Comparison of ENCODE assay signal across 9 cellular contexts in the genomic region with DNA sequence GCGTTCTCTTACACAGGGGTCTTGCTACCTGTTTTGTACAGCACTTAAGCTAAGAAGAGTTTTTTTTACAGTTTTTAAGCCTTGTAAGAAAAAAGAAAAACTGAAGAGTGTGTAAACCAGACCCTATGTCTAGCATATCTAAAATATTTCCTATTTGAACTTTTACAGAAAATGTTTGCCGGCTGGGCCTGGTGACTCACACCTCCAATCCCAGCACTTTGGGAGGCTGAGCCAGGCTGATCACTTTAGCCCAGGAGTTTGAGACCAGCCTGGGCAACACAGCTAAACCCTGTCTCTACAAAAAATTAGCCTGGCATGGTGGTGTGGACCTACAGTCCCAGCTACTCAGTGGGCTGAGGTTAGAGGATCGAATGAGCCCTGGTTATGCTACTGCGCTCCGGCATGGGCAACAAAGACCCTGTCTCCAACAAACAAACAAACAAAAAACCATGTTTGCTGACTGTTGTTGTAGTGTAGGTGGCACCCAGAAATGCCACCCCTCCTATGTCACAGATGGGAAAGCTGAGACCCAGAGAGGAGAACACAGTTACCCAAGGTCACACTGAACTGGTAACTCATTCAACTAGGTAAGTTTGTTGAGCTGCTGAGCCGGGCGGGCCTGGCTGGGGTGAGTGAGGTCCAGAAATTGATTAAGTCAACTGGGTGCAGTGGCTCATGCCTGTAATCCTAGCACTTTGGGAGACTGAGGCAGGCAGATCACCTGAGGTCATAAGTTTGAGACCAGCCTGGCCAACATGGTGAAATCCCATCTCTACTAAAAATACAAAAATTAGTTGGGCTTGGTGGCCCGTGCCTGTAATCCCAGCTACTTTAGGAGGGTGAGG. TPM values are rescaled to one million over a fixed set of nuclear protein-coding genes. Genes with fewer than 3 reads are reported as not detected.
DNase-seq lines count a peak whose midpoint lies in the region; ATAC-seq and TF ChIP-seq lines count a peak whose summit lies in the region.
"Had no signal": no experiment of that assay in that cellular context is flagged by ENCODE, and none has a peak within 500 bp of the region (broad histone marks: within the 10 kb centered on the region; RNA-seq: fewer than 3 reads in every experiment).

No MANE protein-coding gene starts in this region.

- peak overlapping the region; percentile 90 for H3K27ac Mint-ChIP-seq in CD8-positive, alpha-beta T cell
- H3K27ac Mint-ChIP-seq in chondrocyte (ENCODE audit: unreplicated experiment) (peak overlapping the region; percentile 93), nephron progenitor cell (no peak overlapping the region)

- no peak overlapping the region for H3K4me3 ChIP-seq in CD8-positive, alpha-beta T cell (ENCODE audit: low read depth, low read length)

- no peaks in the 10 kb centered on the region for H3K36me3 ChIP-seq in CD8-positive, alpha-beta T cell (ENCODE audit: insufficient read depth, low read length)

- H3K4me1 ChIP-seq in CD8-positive, alpha-beta T cell (ENCODE audit: insufficient read depth, low read length): peaks cover 23% of the 10 kb centered on the region

- peaks cover 13% of the 10 kb centered on the region for H3K36me3 Mint-ChIP-seq in CD8-positive, alpha-beta T cell
- H3K36me3 Mint-ChIP-seq in chondrocyte (ENCODE audit: low read depth): no peaks in the 10 kb centered on the region
- no peaks in the 10 kb centered on the region for H3K36me3 Mint-ChIP-seq in nephron progenitor cell (ENCODE audit: low read depth)

- H3K9me3 ChIP-seq in CD8-positive, alpha-beta T cell (ENCODE audit: low read length): no peaks in the 10 kb centered on the region

- no peaks in the 10 kb centered on the region for H3K27me3 Mint-ChIP-seq in CD8-positive, alpha-beta T cell (ENCODE audit: low read depth)
- no peaks in the 10 kb centered on the region for H3K27me3 Mint-ChIP-seq in chondrocyte (ENCODE audit: low read depth)
- peaks cover 25% of the 10 kb centered on the region for H3K27me3 Mint-ChIP-seq in nephron progenitor cell (ENCODE audit: low read depth, poor library complexity)

- no peak for ATAC-seq in CD8-positive, alpha-beta T cell
- ATAC-seq in HG03521 (IDR thresholded peaks at IDR 0.05; ENCODE audit: unreplicated experiment): no peak

- H3K27me3 ChIP-seq in CD8-positive, alpha-beta T cell (ENCODE audit: insufficient read depth, low read length): no peaks in the 10 kb centered on the region

- peak overlapping the region; percentile 91 for H3K27ac ChIP-seq in CD8-positive, alpha-beta T cell (ENCODE audit: low read depth, low read length)

- TF ChIP-seq CTCF in CD8-positive, alpha-beta T cell (IDR thresholded peaks at IDR 0.05): no peak
- TF ChIP-seq CTCF in chondrocyte (IDR thresholded peaks at IDR 0.05) (no peak), nephron progenitor cell (IDR thresholded peaks at IDR 0.05) (no peak)

- no peaks in the 10 kb centered on the region for H3K9me3 Mint-ChIP-seq in CD8-positive, alpha-beta T cell
- H3K9me3 Mint-ChIP-seq in chondrocyte (ENCODE audit: low read depth): no peaks in the 10 kb centered on the region
- no peaks in the 10 kb centered on the region for H3K9me3 Mint-ChIP-seq in nephron progenitor cell

- no peak for DNase-seq in CD8-positive, alpha-beta T cell
- DNase-seq in NCI-H226: peak; percentile 33
- no peak for DNase-seq in chondrocyte (ENCODE audit: low spot score)
- DNase-seq in nephron progenitor cell: no peak
- no peak for DNase-seq in NK-92 (lab: John Stamatoyannopoulos, UW; ENCODE audit: unreplicated experiment)
- no peak for DNase-seq in NCI-H2196 treated with DMSO at 0.1 percent for 48 hours (lab: John Stamatoyannopoulos, UW; ENCODE audit: unreplicated experiment)
- no peak for DNase-seq in NOMO-1 (lab: John Stamatoyannopoulos, UW; ENCODE audit: unreplicated experiment in 2 of 2)
- DNase-seq: effector CD4-positive, alpha-beta T cell had no signal

- intact Hi-C loops in CD8-positive, alpha-beta T cell (cut with DNase I, micrococcal nuclease): loop anchor here (5.0 kb wide), 4 partner anchors 187 to 1767 kb away; partner anchors contain the start of genes BLOC1S3 (in 1 of the 2), INAFM1 (in 1 of the 2), IRF2BP1 (in 1 of the 2) and QPCTL (in 1 of the 2)

- peaks cover 28% of the 10 kb centered on the region for H3K4me1 Mint-ChIP-seq in CD8-positive, alpha-beta T cell (ENCODE audit: low read depth)
- H3K4me1 Mint-ChIP-seq in chondrocyte (ENCODE audit: low read depth) (peaks cover 31% of the 10 kb centered on the region), nephron progenitor cell (peaks cover 26% of the 10 kb centered on the region)

- peak overlapping the region; percentile 77 for H3K4me3 Mint-ChIP-seq in CD8-positive, alpha-beta T cell
- H3K4me3 Mint-ChIP-seq in chondrocyte (ENCODE audit: unreplicated experiment) (no peak overlapping the region), nephron progenitor cell (peak overlapping the region; percentile 58)

- CTCF ChIA-PET in CD8-positive, alpha-beta T cell (lab: Charles Lee): interaction anchor here (0.7 to 3.6 kb wide), 10 partner anchors 9 to 185 kb away, joined by 3 to 25 read pairs (median 4); no protein-coding TSS in a partner anchor

- POLR2A ChIA-PET in CD8-positive, alpha-beta T cell (lab: Charles Lee): interaction anchor here (0.8 to 1.2 kb wide), 2 partner anchors 8 to 27 kb away, joined by 4 to 5 read pairs; partner anchors contain the start of genes PPM1N and RTN2

RNA-seq across cellular contexts. Expression of gene VASP, which starts 1.9 kb away (rescaled TPM):
- 10 to 100 TPM; 45.6 to 51.6 TPM for total RNA-seq in CD8-positive, alpha-beta T cell
- total RNA-seq in chondrocyte: 65.6 to 145 TPM (median 142 TPM) in 3 replicates

RNA-seq across cellular contexts. Expression of gene PPM1N, which starts 7.1 kb away (rescaled TPM):
- total RNA-seq in CD8-positive, alpha-beta T cell: 1 to 10 TPM; 5.6 to 8.0 TPM
- 0.52 to 0.63 TPM in 2 of 3 replicates, not detected in the other for total RNA-seq in chondrocyte

RNA-seq across cellular contexts. Expression of gene RTN2, which starts 8.5 kb away (rescaled TPM):
- 1 to 10 TPM in 1 of 2 experiments, under 1 TPM in 1; 0.64 to 1.3 TPM for total RNA-seq in CD8-positive, alpha-beta T cell
- total RNA-seq in chondrocyte: 11.5 to 16.0 TPM (median 13.7 TPM) in 3 replicates

RNA-seq across cellular contexts. Expression of gene FOSB, which starts 37.6 kb away (rescaled TPM):
- 100 to 1,000 TPM; 625 to 631 TPM for total RNA-seq in CD8-positive, alpha-beta T cell
- 25.5 to 50.9 TPM (median 43.8 TPM) in 3 replicates for total RNA-seq in chondrocyte
